Comparison of ENCODE assay signal across 1 cellular context in genomic region chr1:33126411-33127000, GRCh38.
TF ChIP-seq lines count a peak whose summit lies in the region.

No MANE protein-coding gene starts in this region.

TF ChIP-seq in HepG2, 621 proteins besides CTCF, POLR2A, EP300 and RAD21 (continues in another document):
- TF ChIP-seq ZNF367 (CRISPR knock-in tag; IDR thresholded peaks at IDR 0.05; ENCODE audit: borderline replicate concordance) (no peak), SAP130 (CRISPR knock-in tag; IDR thresholded peaks at IDR 0.05; ENCODE audit: low read depth) (no peak), ZNF33A (CRISPR knock-in tag; IDR thresholded peaks at IDR 0.05; ENCODE audit: borderline replicate concordance) (0 out of 2 replicates have a peak, but pooled peaks have one; percentile 18), DR1 (CRISPR knock-in tag; IDR thresholded peaks at IDR 0.05) (no peak), ZBTB2 (CRISPR knock-in tag; IDR thresholded peaks at IDR 0.05; ENCODE audit: low read depth) (no peak), MTA3 (CRISPR knock-in tag; IDR thresholded peaks at IDR 0.05) (no peak), ZNF75D (CRISPR knock-in tag; IDR thresholded peaks at IDR 0.05; ENCODE audit: borderline replicate concordance) (no peak), RFXAP (CRISPR knock-in tag; IDR thresholded peaks at IDR 0.05; ENCODE audit: borderline replicate concordance) (no peak), SNAI1 (CRISPR knock-in tag; IDR thresholded peaks at IDR 0.05; ENCODE audit: borderline replicate concordance) (no peak), ZNF510 (CRISPR knock-in tag; IDR thresholded peaks at IDR 0.05; ENCODE audit: low read depth) (peak; percentile 49), ZNF816 (CRISPR knock-in tag; IDR thresholded peaks at IDR 0.05; ENCODE audit: borderline replicate concordance) (no peak), SOX6 (IDR thresholded peaks at IDR 0.05) (no peak), SOX6 (CRISPR knock-in tag; IDR thresholded peaks at IDR 0.05) (no peak), ZNF564 (CRISPR knock-in tag; IDR thresholded peaks at IDR 0.05) (0 out of 2 replicates have a peak, but pooled peaks have one; percentile 20), PCBP1 (IDR thresholded peaks at IDR 0.05; ENCODE audit: borderline replicate concordance, low read depth, low read length) (no peak), RCOR2 (CRISPR knock-in tag; IDR thresholded peaks at IDR 0.05) (no peak), ZSCAN12 (CRISPR knock-in tag; IDR thresholded peaks at IDR 0.05) (no peak), ZNF644 (CRISPR knock-in tag; IDR thresholded peaks at IDR 0.05; ENCODE audit: low read depth) (no peak), IKZF1 (IDR thresholded peaks at IDR 0.05) (no peak), ZNF513 (CRISPR knock-in tag; conservative IDR thresholded peaks at IDR 0.05) (0 out of 2 replicates have a peak, but pooled peaks have one; percentile 5), FLYWCH1 (CRISPR knock-in tag; IDR thresholded peaks at IDR 0.05) (no peak), GABPB1 (CRISPR knock-in tag; IDR thresholded peaks at IDR 0.05) (no peak), MLLT10 (CRISPR knock-in tag; IDR thresholded peaks at IDR 0.05) (no peak), TBX3 (IDR thresholded peaks at IDR 0.05; ENCODE audit: borderline replicate concordance) (no peak), MXD4 (CRISPR knock-in tag; IDR thresholded peaks at IDR 0.05) (no peak), ESRRA (CRISPR knock-in tag; IDR thresholded peaks at IDR 0.05; ENCODE audit: low read depth) (no peak), BRD4 (CRISPR knock-in tag; IDR thresholded peaks at IDR 0.05) (no peak), SALL2 (CRISPR knock-in tag; IDR thresholded peaks at IDR 0.05) (no peak), RXRB (CRISPR knock-in tag; IDR thresholded peaks at IDR 0.05; ENCODE audit: borderline replicate concordance) (no peak), ZSCAN9 (CRISPR knock-in tag; IDR thresholded peaks at IDR 0.05; ENCODE audit: borderline replicate concordance) (no peak), PHF8 (CRISPR knock-in tag; IDR thresholded peaks at IDR 0.05) (no peak), ZNF562 (CRISPR knock-in tag; IDR thresholded peaks at IDR 0.05; ENCODE audit: borderline replicate concordance) (no peak), SIN3B (IDR thresholded peaks at IDR 0.05; ENCODE audit: low read length) (no peak), GTF3A (CRISPR knock-in tag; conservative IDR thresholded peaks at IDR 0.05) (0 out of 2 replicates have a peak, but pooled peaks have one; percentile 27), ATF7-NPFF (CRISPR knock-in tag; IDR thresholded peaks at IDR 0.05; ENCODE audit: low read depth) (no peak), ZNF225 (CRISPR knock-in tag; IDR thresholded peaks at IDR 0.05) (no peak), ZNF263 (CRISPR knock-in tag; IDR thresholded peaks at IDR 0.05) (no peak), STAT6 (CRISPR knock-in tag; IDR thresholded peaks at IDR 0.05; ENCODE audit: borderline replicate concordance) (no peak), RBM39 (IDR thresholded peaks at IDR 0.05; ENCODE audit: low read depth, low read length, poor library complexity, severe bottlenecking) (no peak), GLI4 (CRISPR knock-in tag; IDR thresholded peaks at IDR 0.05; ENCODE audit: borderline replicate concordance) (no peak), PHF20 (CRISPR knock-in tag; IDR thresholded peaks at IDR 0.05) (no peak), ZNF550 (CRISPR knock-in tag; IDR thresholded peaks at IDR 0.05; ENCODE audit: borderline replicate concordance) (no peak), ZNF747 (CRISPR knock-in tag; IDR thresholded peaks at IDR 0.05; ENCODE audit: borderline replicate concordance) (no peak), MBNL3 (CRISPR knock-in tag; conservative IDR thresholded peaks at IDR 0.05) (no peak), FOXO1 (CRISPR knock-in tag; IDR thresholded peaks at IDR 0.05) (no peak), ZNF670 (CRISPR knock-in tag; IDR thresholded peaks at IDR 0.05; ENCODE audit: borderline replicate concordance) (0 out of 2 replicates have a peak, but pooled peaks have one; percentile 50), AKNA (CRISPR knock-in tag; IDR thresholded peaks at IDR 0.05; ENCODE audit: borderline replicate concordance) (no peak), ZNF235 (CRISPR knock-in tag; IDR thresholded peaks at IDR 0.05; ENCODE audit: borderline replicate concordance) (no peak), ZNF253 (CRISPR knock-in tag; IDR thresholded peaks at IDR 0.05; ENCODE audit: borderline replicate concordance) (no peak), E2F2 (CRISPR knock-in tag; IDR thresholded peaks at IDR 0.05; ENCODE audit: borderline replicate concordance) (no peak), BRCA1 (CRISPR knock-in tag; IDR thresholded peaks at IDR 0.05) (no peak)
- TF ChIP-seq, protein P1, sequence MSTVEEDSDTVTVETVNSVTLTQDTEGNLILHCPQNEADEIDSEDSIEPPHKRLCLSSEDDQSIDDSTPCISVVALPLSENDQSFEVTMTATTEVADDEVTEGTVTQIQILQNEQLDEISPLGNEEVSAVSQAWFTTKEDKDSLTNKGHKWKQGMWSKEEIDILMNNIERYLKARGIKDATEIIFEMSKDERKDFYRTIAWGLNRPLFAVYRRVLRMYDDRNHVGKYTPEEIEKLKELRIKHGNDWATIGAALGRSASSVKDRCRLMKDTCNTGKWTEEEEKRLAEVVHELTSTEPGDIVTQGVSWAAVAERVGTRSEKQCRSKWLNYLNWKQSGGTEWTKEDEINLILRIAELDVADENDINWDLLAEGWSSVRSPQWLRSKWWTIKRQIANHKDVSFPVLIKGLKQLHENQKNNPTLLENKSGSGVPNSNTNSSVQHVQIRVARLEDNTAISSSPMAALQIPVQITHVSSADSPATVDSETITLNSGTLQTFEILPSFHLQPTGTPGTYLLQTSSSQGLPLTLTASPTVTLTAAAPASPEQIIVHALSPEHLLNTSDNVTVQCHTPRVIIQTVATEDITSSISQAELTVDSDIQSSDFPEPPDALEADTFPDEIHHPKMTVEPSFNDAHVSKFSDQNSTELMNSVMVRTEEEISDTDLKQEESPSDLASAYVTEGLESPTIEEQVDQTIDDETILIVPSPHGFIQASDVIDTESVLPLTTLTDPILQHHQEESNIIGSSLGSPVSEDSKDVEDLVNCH (CRISPR knock-in tag; IDR thresholded peaks at IDR 0.05): no peak
- TF ChIP-seq, protein P2, sequence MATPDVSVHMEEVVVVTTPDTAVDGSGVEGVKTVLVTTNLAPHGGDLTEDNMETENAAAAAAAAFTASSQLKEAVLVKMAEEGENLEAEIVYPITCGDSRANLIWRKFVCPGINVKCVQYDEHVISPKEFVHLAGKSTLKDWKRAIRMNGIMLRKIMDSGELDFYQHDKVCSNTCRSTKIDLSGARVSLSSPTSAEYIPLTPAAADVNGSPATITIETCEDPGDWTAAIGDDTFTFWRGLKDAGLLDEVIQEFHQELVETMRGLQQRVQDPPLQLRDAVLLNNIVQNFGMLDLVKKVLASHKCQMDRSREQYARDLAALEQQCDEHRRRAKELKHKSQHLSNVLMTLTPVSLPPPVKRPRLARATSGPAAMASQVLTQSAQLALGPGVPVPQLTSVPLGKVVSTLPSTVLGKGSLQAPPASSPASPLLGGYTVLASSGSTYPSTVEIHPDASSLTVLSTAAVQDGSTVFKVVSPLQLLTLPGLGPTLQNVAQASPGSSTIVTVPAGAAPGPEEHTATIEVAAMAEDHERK (CRISPR knock-in tag; IDR thresholded peaks at IDR 0.05; ENCODE audit: low read depth): no peak
- TF ChIP-seq, protein P3, sequence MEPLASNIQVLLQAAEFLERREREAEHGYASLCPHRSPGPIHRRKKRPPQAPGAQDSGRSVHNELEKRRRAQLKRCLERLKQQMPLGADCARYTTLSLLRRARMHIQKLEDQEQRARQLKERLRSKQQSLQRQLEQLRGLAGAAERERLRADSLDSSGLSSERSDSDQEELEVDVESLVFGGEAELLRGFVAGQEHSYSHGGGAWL (CRISPR knock-in tag; IDR thresholded peaks at IDR 0.05): no peak
- TF ChIP-seq, protein P4, sequence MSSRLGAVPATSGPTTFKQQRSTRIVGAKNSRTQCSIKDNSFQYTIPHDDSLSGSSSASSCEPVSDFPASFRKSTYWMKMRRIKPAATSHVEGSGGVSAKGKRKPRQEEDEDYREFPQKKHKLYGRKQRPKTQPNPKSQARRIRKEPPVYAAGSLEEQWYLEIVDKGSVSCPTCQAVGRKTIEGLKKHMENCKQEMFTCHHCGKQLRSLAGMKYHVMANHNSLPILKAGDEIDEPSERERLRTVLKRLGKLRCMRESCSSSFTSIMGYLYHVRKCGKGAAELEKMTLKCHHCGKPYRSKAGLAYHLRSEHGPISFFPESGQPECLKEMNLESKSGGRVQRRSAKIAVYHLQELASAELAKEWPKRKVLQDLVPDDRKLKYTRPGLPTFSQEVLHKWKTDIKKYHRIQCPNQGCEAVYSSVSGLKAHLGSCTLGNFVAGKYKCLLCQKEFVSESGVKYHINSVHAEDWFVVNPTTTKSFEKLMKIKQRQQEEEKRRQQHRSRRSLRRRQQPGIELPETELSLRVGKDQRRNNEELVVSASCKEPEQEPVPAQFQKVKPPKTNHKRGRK (CRISPR knock-in tag; IDR thresholded peaks at IDR 0.05): 0 out of 2 replicates have a peak, but pooled peaks have one; percentile 74
